2 cellular contexts compared by ENCODE assay signal in the genomic region with DNA sequence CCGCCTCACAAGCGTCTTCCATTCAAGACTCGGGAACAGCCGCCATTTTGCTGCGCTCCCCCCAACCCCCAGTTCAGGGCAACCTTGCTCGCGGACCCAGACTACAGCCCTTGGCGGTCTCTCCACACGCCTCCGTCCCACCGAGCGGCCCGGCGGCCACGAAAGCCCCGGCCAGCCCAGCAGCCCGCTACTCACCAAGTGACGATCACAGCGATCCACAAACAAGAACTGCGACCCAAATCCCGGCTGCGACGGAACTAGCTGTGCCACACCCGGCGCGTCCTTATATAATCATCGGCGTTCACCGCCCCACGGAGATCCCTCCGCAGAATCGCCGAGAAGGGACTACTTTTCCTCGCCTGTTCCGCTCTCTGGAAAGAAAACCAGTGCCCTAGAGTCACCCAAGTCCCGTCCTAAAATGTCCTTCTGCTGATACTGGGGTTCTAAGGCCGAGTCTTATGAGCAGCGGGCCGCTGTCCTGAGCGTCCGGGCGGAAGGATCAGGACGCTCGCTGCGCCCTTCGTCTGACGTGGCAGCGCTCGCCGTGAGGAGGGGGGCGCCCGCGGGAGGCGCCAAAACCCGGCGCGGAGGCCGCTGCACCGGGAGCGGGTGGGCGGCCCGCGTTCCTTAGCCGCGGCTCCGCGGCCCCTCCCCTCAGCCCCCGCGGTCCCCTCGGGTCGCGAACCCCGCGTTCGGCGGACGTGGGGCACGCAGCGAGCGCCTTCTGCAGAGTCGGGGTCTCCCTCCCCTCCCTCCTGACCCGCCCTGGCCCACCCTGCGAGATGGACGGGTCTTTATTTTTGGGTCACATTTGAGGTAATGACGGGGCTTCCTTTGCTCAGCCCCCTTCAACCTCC.
TF ChIP-seq lines count a peak whose summit lies in the region.

A gene (minus strand): TSS at position 259 of the 857 bp plus-strand sequence. CDS start 879 bp downstream, outside the sequence.

TF ChIP-seq in SK-N-SH treated with all-trans-retinoic acid at 6 μM for 48 hours, 23 proteins besides CTCF, POLR2A, EP300 and RAD21 (continued from another document and continues in another):
- no peak; the same call in 1 of the 2 replicates for TF ChIP-seq RARB (CRISPR knock-in tag; IDR thresholded peaks at IDR 0.05)
- no peak for TF ChIP-seq ZNF565 (CRISPR knock-in tag; conservative IDR thresholded peaks at IDR 0.05; ENCODE audit: low read depth)
- no peak for TF ChIP-seq ZNF8 (CRISPR knock-in tag; IDR thresholded peaks at IDR 0.05)
- TF ChIP-seq ZNF70 (CRISPR knock-in tag; IDR thresholded peaks at IDR 0.05), result peak; percentile 49; the same call in 1 of the 2 replicates
- TF ChIP-seq ARNTL (CRISPR knock-in tag; IDR thresholded peaks at IDR 0.05; ENCODE audit: borderline replicate concordance, low read depth), result no peak
- TF ChIP-seq, protein P1, sequence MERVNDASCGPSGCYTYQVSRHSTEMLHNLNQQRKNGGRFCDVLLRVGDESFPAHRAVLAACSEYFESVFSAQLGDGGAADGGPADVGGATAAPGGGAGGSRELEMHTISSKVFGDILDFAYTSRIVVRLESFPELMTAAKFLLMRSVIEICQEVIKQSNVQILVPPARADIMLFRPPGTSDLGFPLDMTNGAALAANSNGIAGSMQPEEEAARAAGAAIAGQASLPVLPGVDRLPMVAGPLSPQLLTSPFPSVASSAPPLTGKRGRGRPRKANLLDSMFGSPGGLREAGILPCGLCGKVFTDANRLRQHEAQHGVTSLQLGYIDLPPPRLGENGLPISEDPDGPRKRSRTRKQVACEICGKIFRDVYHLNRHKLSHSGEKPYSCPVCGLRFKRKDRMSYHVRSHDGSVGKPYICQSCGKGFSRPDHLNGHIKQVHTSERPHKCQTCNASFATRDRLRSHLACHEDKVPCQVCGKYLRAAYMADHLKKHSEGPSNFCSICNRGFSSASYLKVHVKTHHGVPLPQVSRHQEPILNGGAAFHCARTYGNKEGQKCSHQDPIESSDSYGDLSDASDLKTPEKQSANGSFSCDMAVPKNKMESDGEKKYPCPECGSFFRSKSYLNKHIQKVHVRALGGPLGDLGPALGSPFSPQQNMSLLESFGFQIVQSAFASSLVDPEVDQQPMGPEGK (CRISPR knock-in tag; IDR thresholded peaks at IDR 0.05; ENCODE audit: borderline replicate concordance), result peak; percentile 12; the same call in 1 of the 2 replicates
- no peak for TF ChIP-seq OSR1 (CRISPR knock-in tag; IDR thresholded peaks at IDR 0.05)
- TF ChIP-seq ESRRG (CRISPR knock-in tag; IDR thresholded peaks at IDR 0.05), result no peak
- TF ChIP-seq TCF4 (CRISPR knock-in tag; IDR thresholded peaks at IDR 0.05; ENCODE audit: borderline replicate concordance), result peak; percentile 36; the same call in 1 of the 2 replicates
- TF ChIP-seq, protein P2, sequence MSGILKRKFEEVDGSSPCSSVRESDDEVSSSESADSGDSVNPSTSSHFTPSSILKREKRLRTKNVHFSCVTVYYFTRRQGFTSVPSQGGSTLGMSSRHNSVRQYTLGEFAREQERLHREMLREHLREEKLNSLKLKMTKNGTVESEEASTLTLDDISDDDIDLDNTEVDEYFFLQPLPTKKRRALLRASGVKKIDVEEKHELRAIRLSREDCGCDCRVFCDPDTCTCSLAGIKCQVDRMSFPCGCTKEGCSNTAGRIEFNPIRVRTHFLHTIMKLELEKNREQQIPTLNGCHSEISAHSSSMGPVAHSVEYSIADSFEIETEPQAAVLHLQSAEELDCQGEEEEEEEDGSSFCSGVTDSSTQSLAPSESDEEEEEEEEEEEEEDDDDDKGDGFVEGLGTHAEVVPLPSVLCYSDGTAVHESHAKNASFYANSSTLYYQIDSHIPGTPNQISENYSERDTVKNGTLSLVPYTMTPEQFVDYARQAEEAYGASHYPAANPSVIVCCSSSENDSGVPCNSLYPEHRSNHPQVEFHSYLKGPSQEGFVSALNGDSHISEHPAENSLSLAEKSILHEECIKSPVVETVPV (CRISPR knock-in tag; IDR thresholded peaks at IDR 0.05), result peak; percentile 67
- TF ChIP-seq PPARA (CRISPR knock-in tag; IDR thresholded peaks at IDR 0.05; ENCODE audit: borderline replicate concordance), result no peak
- TF ChIP-seq, protein P3, sequence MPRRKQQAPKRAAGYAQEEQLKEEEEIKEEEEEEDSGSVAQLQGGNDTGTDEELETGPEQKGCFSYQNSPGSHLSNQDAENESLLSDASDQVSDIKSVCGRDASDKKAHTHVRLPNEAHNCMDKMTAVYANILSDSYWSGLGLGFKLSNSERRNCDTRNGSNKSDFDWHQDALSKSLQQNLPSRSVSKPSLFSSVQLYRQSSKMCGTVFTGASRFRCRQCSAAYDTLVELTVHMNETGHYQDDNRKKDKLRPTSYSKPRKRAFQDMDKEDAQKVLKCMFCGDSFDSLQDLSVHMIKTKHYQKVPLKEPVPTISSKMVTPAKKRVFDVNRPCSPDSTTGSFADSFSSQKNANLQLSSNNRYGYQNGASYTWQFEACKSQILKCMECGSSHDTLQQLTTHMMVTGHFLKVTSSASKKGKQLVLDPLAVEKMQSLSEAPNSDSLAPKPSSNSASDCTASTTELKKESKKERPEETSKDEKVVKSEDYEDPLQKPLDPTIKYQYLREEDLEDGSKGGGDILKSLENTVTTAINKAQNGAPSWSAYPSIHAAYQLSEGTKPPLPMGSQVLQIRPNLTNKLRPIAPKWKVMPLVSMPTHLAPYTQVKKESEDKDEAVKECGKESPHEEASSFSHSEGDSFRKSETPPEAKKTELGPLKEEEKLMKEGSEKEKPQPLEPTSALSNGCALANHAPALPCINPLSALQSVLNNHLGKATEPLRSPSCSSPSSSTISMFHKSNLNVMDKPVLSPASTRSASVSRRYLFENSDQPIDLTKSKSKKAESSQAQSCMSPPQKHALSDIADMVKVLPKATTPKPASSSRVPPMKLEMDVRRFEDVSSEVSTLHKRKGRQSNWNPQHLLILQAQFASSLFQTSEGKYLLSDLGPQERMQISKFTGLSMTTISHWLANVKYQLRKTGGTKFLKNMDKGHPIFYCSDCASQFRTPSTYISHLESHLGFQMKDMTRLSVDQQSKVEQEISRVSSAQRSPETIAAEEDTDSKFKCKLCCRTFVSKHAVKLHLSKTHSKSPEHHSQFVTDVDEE (CRISPR knock-in tag; IDR thresholded peaks at IDR 0.05), result peak; percentile 41; the same call in 1 of the 2 replicates
- TF ChIP-seq CSDC2 (CRISPR knock-in tag; IDR thresholded peaks at IDR 0.05), result no peak
- peak; percentile 73; the same call in 1 of the 2 replicates for TF ChIP-seq TOX (CRISPR knock-in tag; IDR thresholded peaks at IDR 0.05; ENCODE audit: borderline replicate concordance)
- TF ChIP-seq ZC3H10 (CRISPR knock-in tag; IDR thresholded peaks at IDR 0.05), result no peak
- TF ChIP-seq, protein P4, sequence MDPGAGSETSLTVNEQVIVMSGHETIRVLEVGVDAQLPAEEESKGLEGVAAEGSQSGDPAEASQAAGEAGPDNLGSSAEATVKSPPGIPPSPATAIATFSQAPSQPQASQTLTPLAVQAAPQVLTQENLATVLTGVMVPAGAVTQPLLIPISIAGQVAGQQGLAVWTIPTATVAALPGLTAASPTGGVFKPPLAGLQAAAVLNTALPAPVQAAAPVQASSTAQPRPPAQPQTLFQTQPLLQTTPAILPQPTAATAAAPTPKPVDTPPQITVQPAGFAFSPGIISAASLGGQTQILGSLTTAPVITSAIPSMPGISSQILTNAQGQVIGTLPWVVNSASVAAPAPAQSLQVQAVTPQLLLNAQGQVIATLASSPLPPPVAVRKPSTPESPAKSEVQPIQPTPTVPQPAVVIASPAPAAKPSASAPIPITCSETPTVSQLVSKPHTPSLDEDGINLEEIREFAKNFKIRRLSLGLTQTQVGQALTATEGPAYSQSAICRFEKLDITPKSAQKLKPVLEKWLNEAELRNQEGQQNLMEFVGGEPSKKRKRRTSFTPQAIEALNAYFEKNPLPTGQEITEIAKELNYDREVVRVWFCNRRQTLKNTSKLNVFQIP (CRISPR knock-in tag; IDR thresholded peaks at IDR 0.05; ENCODE audit: borderline replicate concordance, low read depth), result peak; percentile 98
- 0 out of 2 replicates have a peak, but pooled peaks have one; percentile 57 for TF ChIP-seq ZFP3 (CRISPR knock-in tag; IDR thresholded peaks at IDR 0.05)
- no peak for TF ChIP-seq GLIS3 (CRISPR knock-in tag; IDR thresholded peaks at IDR 0.05)
- TF ChIP-seq ZFP30 (CRISPR knock-in tag; IDR thresholded peaks at IDR 0.05), result no peak
- 0 out of 2 replicates have a peak, but pooled peaks have one; percentile 22 for TF ChIP-seq SNAI2 (CRISPR knock-in tag; IDR thresholded peaks at IDR 0.05)

TF ChIP-seq in K562, 482 proteins besides CTCF, POLR2A, EP300 and RAD21 (continued from another document and continues in another):
- peak; percentile 65; the same call in 1 of the 2 replicates for TF ChIP-seq ZNF175 (CRISPR knock-in tag; IDR thresholded peaks at IDR 0.05; ENCODE audit: low read depth)
- TF ChIP-seq, protein P5, sequence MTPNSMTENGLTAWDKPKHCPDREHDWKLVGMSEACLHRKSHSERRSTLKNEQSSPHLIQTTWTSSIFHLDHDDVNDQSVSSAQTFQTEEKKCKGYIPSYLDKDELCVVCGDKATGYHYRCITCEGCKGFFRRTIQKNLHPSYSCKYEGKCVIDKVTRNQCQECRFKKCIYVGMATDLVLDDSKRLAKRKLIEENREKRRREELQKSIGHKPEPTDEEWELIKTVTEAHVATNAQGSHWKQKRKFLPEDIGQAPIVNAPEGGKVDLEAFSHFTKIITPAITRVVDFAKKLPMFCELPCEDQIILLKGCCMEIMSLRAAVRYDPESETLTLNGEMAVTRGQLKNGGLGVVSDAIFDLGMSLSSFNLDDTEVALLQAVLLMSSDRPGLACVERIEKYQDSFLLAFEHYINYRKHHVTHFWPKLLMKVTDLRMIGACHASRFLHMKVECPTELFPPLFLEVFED (CRISPR knock-in tag; conservative IDR thresholded peaks at IDR 0.05), result no peak; the same call in 1 of the 2 replicates
- TF ChIP-seq ZBTB7A (IDR thresholded peaks at IDR 0.05; ENCODE audit: borderline replicate concordance, control insufficient read depth, low read depth, low read length), result peak; percentile 98
- TF ChIP-seq HNRNPL (IDR thresholded peaks at IDR 0.05; ENCODE audit: low read depth, low read length), result peak; percentile 84
- TF ChIP-seq, protein P6, sequence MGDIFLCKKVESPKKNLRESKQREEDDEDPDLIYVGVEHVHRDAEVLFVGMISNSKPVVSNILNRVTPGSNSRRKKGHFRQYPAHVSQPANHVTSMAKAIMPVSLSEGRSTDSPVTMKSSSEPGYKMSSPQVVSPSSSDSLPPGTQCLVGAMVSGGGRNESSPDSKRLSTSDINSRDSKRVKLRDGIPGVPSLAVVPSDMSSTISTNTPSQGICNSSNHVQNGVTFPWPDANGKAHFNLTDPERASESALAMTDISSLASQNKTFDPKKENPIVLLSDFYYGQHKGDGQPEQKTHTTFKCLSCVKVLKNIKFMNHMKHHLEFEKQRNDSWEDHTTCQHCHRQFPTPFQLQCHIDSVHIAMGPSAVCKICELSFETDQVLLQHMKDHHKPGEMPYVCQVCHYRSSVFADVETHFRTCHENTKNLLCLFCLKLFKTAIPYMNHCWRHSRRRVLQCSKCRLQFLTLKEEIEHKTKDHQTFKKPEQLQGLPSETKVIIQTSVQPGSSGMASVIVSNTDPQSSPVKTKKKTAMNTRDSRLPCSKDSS (IDR thresholded peaks at IDR 0.05; ENCODE audit: low read depth, partially characterized antibody), result no peak
- TF ChIP-seq POLR2AphosphoS2 (IDR thresholded peaks at IDR 0.05; ENCODE audit: low read length), result peak; percentile 98
- TF ChIP-seq, protein P7, sequence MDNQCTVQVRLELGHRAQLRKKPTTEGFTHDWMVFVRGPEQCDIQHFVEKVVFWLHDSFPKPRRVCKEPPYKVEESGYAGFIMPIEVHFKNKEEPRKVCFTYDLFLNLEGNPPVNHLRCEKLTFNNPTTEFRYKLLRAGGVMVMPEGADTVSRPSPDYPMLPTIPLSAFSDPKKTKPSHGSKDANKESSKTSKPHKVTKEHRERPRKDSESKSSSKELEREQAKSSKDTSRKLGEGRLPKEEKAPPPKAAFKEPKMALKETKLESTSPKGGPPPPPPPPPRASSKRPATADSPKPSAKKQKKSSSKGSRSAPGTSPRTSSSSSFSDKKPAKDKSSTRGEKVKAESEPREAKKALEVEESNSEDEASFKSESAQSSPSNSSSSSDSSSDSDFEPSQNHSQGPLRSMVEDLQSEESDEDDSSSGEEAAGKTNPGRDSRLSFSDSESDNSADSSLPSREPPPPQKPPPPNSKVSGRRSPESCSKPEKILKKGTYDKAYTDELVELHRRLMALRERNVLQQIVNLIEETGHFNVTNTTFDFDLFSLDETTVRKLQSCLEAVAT (IDR thresholded peaks at IDR 0.05), result peak; percentile 85 to 96
- TF ChIP-seq ZNF197 (CRISPR knock-in tag; IDR thresholded peaks at IDR 0.05; ENCODE audit: low read depth), result peak; percentile 67; the same call in 1 of the 2 replicates
- peak; percentile 83 to 91; a peak in 3 of 4 replicates for TF ChIP-seq SIN3A (IDR thresholded peaks at IDR 0.05; ENCODE audit: borderline replicate concordance in 2 of 2, control insufficient read depth in 1 of 2, low read depth in 2 of 2, low read length in 2 of 2)
- TF ChIP-seq ZKSCAN3 (CRISPR knock-in tag; IDR thresholded peaks at IDR 0.05), result no peak
- TF ChIP-seq, protein P1 (CRISPR knock-in tag; IDR thresholded peaks at IDR 0.05; ENCODE audit: borderline replicate concordance), result 0 out of 2 replicates have a peak, but pooled peaks have one; percentile 60
- TF ChIP-seq, protein P8, sequence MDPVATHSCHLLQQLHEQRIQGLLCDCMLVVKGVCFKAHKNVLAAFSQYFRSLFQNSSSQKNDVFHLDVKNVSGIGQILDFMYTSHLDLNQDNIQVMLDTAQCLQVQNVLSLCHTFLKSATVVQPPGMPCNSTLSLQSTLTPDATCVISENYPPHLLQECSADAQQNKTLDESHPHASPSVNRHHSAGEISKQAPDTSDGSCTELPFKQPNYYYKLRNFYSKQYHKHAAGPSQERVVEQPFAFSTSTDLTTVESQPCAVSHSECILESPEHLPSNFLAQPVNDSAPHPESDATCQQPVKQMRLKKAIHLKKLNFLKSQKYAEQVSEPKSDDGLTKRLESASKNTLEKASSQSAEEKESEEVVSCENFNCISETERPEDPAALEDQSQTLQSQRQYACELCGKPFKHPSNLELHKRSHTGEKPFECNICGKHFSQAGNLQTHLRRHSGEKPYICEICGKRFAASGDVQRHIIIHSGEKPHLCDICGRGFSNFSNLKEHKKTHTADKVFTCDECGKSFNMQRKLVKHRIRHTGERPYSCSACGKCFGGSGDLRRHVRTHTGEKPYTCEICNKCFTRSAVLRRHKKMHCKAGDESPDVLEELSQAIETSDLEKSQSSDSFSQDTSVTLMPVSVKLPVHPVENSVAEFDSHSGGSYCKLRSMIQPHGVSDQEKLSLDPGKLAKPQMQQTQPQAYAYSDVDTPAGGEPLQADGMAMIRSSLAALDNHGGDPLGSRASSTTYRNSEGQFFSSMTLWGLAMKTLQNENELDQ (CRISPR knock-in tag; IDR thresholded peaks at IDR 0.05; ENCODE audit: borderline replicate concordance), result 0 out of 2 replicates have a peak, but pooled peaks have one; percentile 66
- TF ChIP-seq NCOA4 (IDR thresholded peaks at IDR 0.05; ENCODE audit: partially characterized antibody), result no peak
- peak; percentile 43 to 72; a peak in 3 of 4 replicates for TF ChIP-seq HDAC1 (IDR thresholded peaks at IDR 0.05)
- TF ChIP-seq EWSR1 (IDR thresholded peaks at IDR 0.05; ENCODE audit: borderline replicate concordance, low read depth, partially characterized antibody), result no peak
- no peak for TF ChIP-seq STAT5B (CRISPR knock-in tag; IDR thresholded peaks at IDR 0.05)
- no peak for TF ChIP-seq IFI16 (CRISPR knock-in tag; IDR thresholded peaks at IDR 0.05)
- no peak for TF ChIP-seq SETDB1 (IDR thresholded peaks at IDR 0.05; ENCODE audit: low read length)
